In the genomic region with DNA sequence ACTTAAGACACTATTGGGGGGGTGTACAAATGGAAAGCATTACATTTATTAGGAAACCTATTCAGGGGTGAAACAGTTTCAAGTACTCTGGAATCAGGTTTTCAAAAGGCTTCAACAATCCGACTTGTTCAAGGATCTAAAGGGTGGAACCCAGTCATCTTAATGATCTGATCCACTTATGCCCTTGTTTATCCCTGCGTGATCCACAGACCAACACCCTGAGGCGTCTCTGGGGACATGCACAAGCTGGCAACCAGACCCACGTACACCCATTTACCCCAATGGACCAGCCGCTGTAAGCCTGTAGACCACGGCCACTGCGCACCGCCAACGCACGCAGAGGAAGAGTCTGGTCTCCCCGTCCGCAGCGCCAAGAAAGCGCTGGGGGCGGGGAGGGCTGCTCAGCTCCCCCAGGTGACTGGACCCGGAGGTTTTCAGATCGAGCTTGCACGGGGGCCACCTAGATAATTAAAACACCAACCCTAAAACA, we compare ENCODE assay signal across 8 cellular contexts.
DNase-seq lines count a peak whose midpoint lies in the region; ATAC-seq and TF ChIP-seq lines count a peak whose summit lies in the region.

No MANE protein-coding gene starts in this region.

- H3K36me3 ChIP-seq in neutrophil = peaks cover 27% of the 10 kb centered on the region

- peak overlapping the region; percentile 99 for H3K27ac ChIP-seq in VCaP
- H3K27ac ChIP-seq in neutrophil = peak overlapping the region; percentile 98

- H3K4me3 ChIP-seq in epithelial cell of esophagus (ENCODE audit: low read length) (peak overlapping the region; percentile 55), neutrophil (ENCODE audit: low read depth in 1 of 2, low read length in 1 of 2) (peak overlapping the region; percentile 63 to 90)

- no peaks in the 10 kb centered on the region for H3K9me3 ChIP-seq in neutrophil

- H3K4me1 ChIP-seq in neutrophil (ENCODE audit: control insufficient read depth in 1 of 2, insufficient read depth in 1 of 2, low read depth in 1 of 2, low read length in 1 of 2) = peaks cover 61 to 62% of the 10 kb centered on the region in 2 experiments

- H3K27me3 ChIP-seq in neutrophil = no peaks in the 10 kb centered on the region

- no peak for ATAC-seq in GM21390 (IDR thresholded peaks at IDR 0.05; ENCODE audit: unreplicated experiment)
- no peak for ATAC-seq in HG03439 (IDR thresholded peaks at IDR 0.05; ENCODE audit: unreplicated experiment)
- ATAC-seq in HG02798 (IDR thresholded peaks at IDR 0.05; ENCODE audit: poor library complexity, unreplicated experiment) = no peak

- TF ChIP-seq CTCF in VCaP (conservative IDR thresholded peaks at IDR 0.05) (no peak), epithelial cell of esophagus (IDR thresholded peaks at IDR 0.05; ENCODE audit: insufficient read depth, low read depth, low read length, missing control alignments) (no peak), neutrophil (IDR thresholded peaks at IDR 0.05) (no peak)

- peak; percentile 54 for DNase-seq in NCI-H2227 (lab: John Stamatoyannopoulos, UW; ENCODE audit: unreplicated experiment)
- DNase-seq in NCI-H2227 treated with DMSO at 0.1 percent for 48 hours (lab: John Stamatoyannopoulos, UW) = no peak
- DNase-seq in epithelial cell of esophagus (ENCODE audit: low read depth) = no peak
